Comparison of ENCODE assay signal across 1 cellular context in the genomic region with DNA sequence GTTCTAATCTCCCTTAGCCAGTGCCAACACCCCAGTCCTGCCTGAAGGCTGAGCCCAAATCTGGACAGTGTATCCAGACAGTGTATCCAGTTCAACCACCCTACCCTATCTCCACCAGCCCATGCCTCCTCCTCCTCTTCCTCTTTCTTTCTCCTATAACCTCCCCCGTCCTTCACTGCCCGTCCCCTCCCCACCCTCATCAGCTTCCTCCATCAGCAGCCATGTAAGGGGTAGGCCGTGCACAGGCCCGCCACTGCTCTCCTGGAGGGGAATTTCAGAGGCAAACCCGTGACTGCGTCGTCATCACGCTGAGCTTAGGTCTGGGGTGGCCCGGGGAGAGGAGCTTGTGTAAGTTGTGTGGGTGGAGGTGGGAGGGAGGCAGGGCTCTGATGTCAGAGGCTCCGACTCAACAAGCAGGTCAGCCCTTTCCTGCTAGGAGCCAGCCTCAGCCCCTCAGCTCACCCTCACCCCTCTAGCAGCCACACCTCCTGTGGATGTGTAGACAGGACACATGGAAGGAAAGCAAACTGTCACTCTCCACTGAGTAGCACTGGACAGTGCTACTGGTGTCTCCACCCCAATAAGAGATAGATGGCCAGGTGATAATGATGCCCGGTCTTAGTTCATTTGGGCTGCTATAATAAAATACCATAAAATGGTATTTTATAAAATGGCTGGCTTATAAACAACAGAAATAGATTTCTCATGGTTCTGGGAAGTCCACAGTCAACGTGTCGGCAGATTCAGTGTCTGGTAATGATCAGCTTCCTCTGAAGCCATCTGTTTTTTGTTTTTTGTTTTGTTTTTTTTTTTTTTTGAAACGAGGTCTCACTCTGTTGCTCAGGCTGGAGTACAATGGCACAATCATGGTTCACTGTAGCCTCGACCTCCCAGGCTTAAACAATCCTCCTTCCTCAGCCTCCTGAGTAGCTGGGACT.
TF ChIP-seq lines count a peak whose summit lies in the region.

No MANE protein-coding gene starts in this region.

TF ChIP-seq in HEK293, 187 proteins besides CTCF, POLR2A, EP300 and RAD21 (continued from another document):
- TF ChIP-seq, protein P1, sequence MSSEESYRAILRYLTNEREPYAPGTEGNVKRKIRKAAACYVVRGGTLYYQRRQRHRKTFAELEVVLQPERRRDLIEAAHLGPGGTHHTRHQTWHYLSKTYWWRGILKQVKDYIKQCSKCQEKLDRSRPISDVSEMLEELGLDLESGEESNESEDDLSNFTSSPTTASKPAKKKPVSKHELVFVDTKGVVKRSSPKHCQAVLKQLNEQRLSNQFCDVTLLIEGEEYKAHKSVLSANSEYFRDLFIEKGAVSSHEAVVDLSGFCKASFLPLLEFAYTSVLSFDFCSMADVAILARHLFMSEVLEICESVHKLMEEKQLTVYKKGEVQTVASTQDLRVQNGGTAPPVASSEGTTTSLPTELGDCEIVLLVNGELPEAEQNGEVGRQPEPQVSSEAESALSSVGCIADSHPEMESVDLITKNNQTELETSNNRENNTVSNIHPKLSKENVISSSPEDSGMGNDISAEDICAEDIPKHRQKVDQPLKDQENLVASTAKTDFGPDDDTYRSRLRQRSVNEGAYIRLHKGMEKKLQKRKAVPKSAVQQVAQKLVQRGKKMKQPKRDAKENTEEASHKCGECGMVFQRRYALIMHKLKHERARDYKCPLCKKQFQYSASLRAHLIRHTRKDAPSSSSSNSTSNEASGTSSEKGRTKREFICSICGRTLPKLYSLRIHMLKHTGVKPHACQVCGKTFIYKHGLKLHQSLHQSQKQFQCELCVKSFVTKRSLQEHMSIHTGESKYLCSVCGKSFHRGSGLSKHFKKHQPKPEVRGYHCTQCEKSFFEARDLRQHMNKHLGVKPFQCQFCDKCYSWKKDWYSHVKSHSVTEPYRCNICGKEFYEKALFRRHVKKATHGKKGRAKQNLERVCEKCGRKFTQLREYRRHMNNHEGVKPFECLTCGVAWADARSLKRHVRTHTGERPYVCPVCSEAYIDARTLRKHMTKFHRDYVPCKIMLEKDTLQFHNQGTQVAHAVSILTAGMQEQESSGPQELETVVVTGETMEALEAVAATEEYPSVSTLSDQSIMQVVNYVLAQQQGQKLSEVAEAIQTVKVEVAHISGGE (tag by site-specific recombination; conservative IDR thresholded peaks at IDR 0.05; ENCODE audit: low read depth), result no peak
- TF ChIP-seq ZNF629 (tag by site-specific recombination; IDR thresholded peaks at IDR 0.05) (peak; percentile 74), ZNF202 (tag by site-specific recombination; IDR thresholded peaks at IDR 0.05; ENCODE audit: borderline replicate concordance) (no peak), ZNF600 (tag by site-specific recombination; IDR thresholded peaks at IDR 0.05) (peak; percentile 67), ZNF660 (tag by site-specific recombination; IDR thresholded peaks at IDR 0.05) (0 out of 2 replicates have a peak, but pooled peaks have one; percentile 29), SETDB1 (IDR thresholded peaks at IDR 0.05; ENCODE audit: insufficient read length, low read length) (no peak), ZNF184 (tag by site-specific recombination; IDR thresholded peaks at IDR 0.05) (no peak), OVOL3 (tag by site-specific recombination; IDR thresholded peaks at IDR 0.05) (no peak), ZNF274 (IDR thresholded peaks at IDR 0.05; ENCODE audit: low read length) (no peak), ZNF274 (tag by site-specific recombination; IDR thresholded peaks at IDR 0.05; ENCODE audit: borderline replicate concordance) (no peak), ZNF221 (tag by site-specific recombination; IDR thresholded peaks at IDR 0.05; ENCODE audit: borderline replicate concordance) (no peak), ZEB2 (tag by site-specific recombination; IDR thresholded peaks at IDR 0.05) (0 out of 2 replicates have a peak, but pooled peaks have one; percentile 21), ZNF169 (tag by site-specific recombination; IDR thresholded peaks at IDR 0.05) (no peak), SP2 (tag by site-specific recombination; IDR thresholded peaks at IDR 0.05) (peak; percentile 69), ZBTB21 (tag by site-specific recombination; IDR thresholded peaks at IDR 0.05) (peak; percentile 87), SP3 (tag by site-specific recombination; IDR thresholded peaks at IDR 0.05) (peak; percentile 20; the same call in 1 of the 2 replicates), ZBTB8A (tag by site-specific recombination; IDR thresholded peaks at IDR 0.05) (0 out of 2 replicates have a peak, but pooled peaks have one; percentile 14), ZNF157 (tag by site-specific recombination; IDR thresholded peaks at IDR 0.05) (no peak)
- TF ChIP-seq, protein P2, sequence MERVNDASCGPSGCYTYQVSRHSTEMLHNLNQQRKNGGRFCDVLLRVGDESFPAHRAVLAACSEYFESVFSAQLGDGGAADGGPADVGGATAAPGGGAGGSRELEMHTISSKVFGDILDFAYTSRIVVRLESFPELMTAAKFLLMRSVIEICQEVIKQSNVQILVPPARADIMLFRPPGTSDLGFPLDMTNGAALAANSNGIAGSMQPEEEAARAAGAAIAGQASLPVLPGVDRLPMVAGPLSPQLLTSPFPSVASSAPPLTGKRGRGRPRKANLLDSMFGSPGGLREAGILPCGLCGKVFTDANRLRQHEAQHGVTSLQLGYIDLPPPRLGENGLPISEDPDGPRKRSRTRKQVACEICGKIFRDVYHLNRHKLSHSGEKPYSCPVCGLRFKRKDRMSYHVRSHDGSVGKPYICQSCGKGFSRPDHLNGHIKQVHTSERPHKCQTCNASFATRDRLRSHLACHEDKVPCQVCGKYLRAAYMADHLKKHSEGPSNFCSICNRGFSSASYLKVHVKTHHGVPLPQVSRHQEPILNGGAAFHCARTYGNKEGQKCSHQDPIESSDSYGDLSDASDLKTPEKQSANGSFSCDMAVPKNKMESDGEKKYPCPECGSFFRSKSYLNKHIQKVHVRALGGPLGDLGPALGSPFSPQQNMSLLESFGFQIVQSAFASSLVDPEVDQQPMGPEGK (tag by site-specific recombination; IDR thresholded peaks at IDR 0.05), result peak; percentile 66
TF ChIP-seq in HEK293: peak in this region for 17.
